8 cellular contexts compared by ENCODE assay signal in the genomic region with DNA sequence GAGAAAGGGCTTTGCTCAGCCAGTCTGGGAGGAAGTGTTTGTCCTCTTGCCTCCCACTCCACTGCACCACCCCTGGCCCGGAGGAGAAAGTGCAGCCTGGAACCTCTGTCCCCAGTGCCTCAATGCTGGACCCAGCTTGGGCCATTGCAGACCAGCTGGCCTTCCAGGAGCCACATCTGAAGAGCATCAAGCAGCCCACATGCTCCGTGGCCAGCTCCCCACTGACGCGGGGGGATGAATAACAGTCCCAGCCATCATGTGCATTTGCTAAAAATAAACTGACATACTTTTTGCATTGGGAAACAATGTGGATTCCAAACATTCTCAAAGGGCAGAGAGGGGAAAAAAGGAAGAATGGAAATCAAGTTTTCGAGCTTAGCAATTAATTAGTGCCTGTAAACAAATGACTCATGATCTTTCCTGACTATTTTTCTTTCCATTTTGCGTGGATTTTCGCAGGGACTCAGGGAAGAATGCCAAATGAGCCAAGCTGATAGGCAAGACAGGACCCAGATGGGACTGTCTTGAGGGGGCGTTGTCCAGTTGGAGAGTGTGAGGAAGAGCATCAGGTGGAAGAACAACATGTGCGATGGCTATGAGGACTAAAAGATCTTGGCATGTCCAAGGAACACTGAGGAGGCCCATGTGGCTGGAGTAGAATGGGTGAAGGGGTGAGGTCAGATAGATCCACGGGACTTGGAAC. TPM values are rescaled to one million over a fixed set of nuclear protein-coding genes. Genes with fewer than 3 reads are reported as not detected.
A peak's percentile ranks its signal among the peaks of the same experiment; 100 is the strongest.
DNase-seq lines count a peak whose midpoint lies in the region; ATAC-seq and TF ChIP-seq lines count a peak whose summit lies in the region.

No MANE protein-coding gene starts in this region.

- DNase-seq in amniotic epithelial cell (ENCODE audit: low read depth) (peak; percentile 98), hepatic stellate cell (ENCODE audit: low spot score) (peak; percentile 97), NCI-H1694 treated with DMSO at 0.1 percent for 48 hours (lab: John Stamatoyannopoulos, UW) (no peak), endothelial cell (ENCODE audit: low spot score) (no peak)
- no peak for DNase-seq in activated naive CD8-positive, alpha-beta T cell treated with anti-CD3 and anti-CD28 coated beads for 36 hours
- no peak for DNase-seq in activated T-cell treated with anti-CD3 and anti-CD28 coated beads, Interleukin-2, amount 50 U/mL, for 72 hours

- H3K9me3 Mint-ChIP-seq in activated naive CD8-positive, alpha-beta T cell treated with anti-CD3 and anti-CD28 coated beads for 36 hours: no peaks in the 10 kb centered on the region
- no peaks in the 10 kb centered on the region for H3K9me3 Mint-ChIP-seq in endothelial cell (ENCODE audit: unreplicated experiment)
- peaks cover 0 to 1% of the 10 kb centered on the region in 2 donors for H3K9me3 Mint-ChIP-seq in activated T-cell treated with anti-CD3 and anti-CD28 coated beads, Interleukin-2, amount 50 U/mL, for 72 hours

- peaks cover 15% of the 10 kb centered on the region for H3K4me1 Mint-ChIP-seq in activated naive CD8-positive, alpha-beta T cell treated with anti-CD3 and anti-CD28 coated beads for 36 hours
- H3K4me1 Mint-ChIP-seq in endothelial cell (ENCODE audit: unreplicated experiment): peaks cover 11% of the 10 kb centered on the region
- peaks cover 24% of the 10 kb centered on the region for H3K4me1 Mint-ChIP-seq in activated T-cell treated with anti-CD3 and anti-CD28 coated beads, Interleukin-2, amount 50 U/mL, for 72 hours (ENCODE audit: low read depth)

- peaks cover 7 to 24% (median 17%) of the 10 kb centered on the region in 3 donors for H3K4me1 ChIP-seq in skeletal muscle tissue (ENCODE audit: control insufficient read depth in 3 of 3, insufficient read depth in 3 of 3, low read length in 3 of 3)

- H3K27ac Mint-ChIP-seq in activated naive CD8-positive, alpha-beta T cell treated with anti-CD3 and anti-CD28 coated beads for 36 hours: no peak overlapping the region
- H3K27ac Mint-ChIP-seq in endothelial cell (ENCODE audit: unreplicated experiment): no peak overlapping the region
- no peak overlapping the region for H3K27ac Mint-ChIP-seq in activated T-cell treated with anti-CD3 and anti-CD28 coated beads, Interleukin-2, amount 50 U/mL, for 72 hours

- no peaks in the 10 kb centered on the region for H3K36me3 ChIP-seq in skeletal muscle tissue (ENCODE audit: control insufficient read depth in 3 of 3, insufficient read depth in 3 of 3, low read length in 3 of 3)

- peak overlapping the region in 1 of 3 donors; percentile 40 for H3K9ac ChIP-seq in skeletal muscle tissue (ENCODE audit: low read depth in 1 of 3, low read length in 3 of 3)

- H3K36me3 Mint-ChIP-seq in activated naive CD8-positive, alpha-beta T cell treated with anti-CD3 and anti-CD28 coated beads for 36 hours: no peaks in the 10 kb centered on the region
- H3K36me3 Mint-ChIP-seq in endothelial cell (ENCODE audit: low read depth, unreplicated experiment): no peaks in the 10 kb centered on the region
- H3K36me3 Mint-ChIP-seq in activated T-cell treated with anti-CD3 and anti-CD28 coated beads, Interleukin-2, amount 50 U/mL, for 72 hours (ENCODE audit: insufficient read depth in 2 of 2): peaks cover 0 to 3% of the 10 kb centered on the region in 2 donors

- TF ChIP-seq CTCF in GM12873 (IDR thresholded peaks at IDR 0.05; ENCODE audit: insufficient read depth, low read depth, low read length, missing control alignments) (peak; percentile 35), endothelial cell (IDR thresholded peaks at IDR 0.05; ENCODE audit: unreplicated experiment) (no peak)

- H3K27ac ChIP-seq in skeletal muscle tissue (ENCODE audit: low read depth, low read length): peak overlapping the region; percentile 51

- H3K4me3 ChIP-seq in skeletal muscle tissue (ENCODE audit: low read length in 3 of 3): peak overlapping the region in 1 of 3 donors; percentile 13

- H3K27me3 Mint-ChIP-seq in activated naive CD8-positive, alpha-beta T cell treated with anti-CD3 and anti-CD28 coated beads for 36 hours: peaks cover 1% of the 10 kb centered on the region
- peaks cover 7% of the 10 kb centered on the region for H3K27me3 Mint-ChIP-seq in endothelial cell (ENCODE audit: unreplicated experiment)
- H3K27me3 Mint-ChIP-seq in activated T-cell treated with anti-CD3 and anti-CD28 coated beads, Interleukin-2, amount 50 U/mL, for 72 hours (ENCODE audit: low read depth): no peaks in the 10 kb centered on the region

- H3K27me3 ChIP-seq in skeletal muscle tissue (ENCODE audit: control insufficient read depth in 3 of 3, insufficient read depth in 3 of 3, low read length in 3 of 3): no peaks in the 10 kb centered on the region

- no peak overlapping the region for H3K4me3 Mint-ChIP-seq in activated naive CD8-positive, alpha-beta T cell treated with anti-CD3 and anti-CD28 coated beads for 36 hours
- no peak overlapping the region for H3K4me3 Mint-ChIP-seq in endothelial cell (ENCODE audit: unreplicated experiment)
- no peak overlapping the region for H3K4me3 Mint-ChIP-seq in activated T-cell treated with anti-CD3 and anti-CD28 coated beads, Interleukin-2, amount 50 U/mL, for 72 hours

- no peaks in the 10 kb centered on the region for H3K9me3 ChIP-seq in skeletal muscle tissue (ENCODE audit: control insufficient read depth in 3 of 3, low read length in 3 of 3)

- no peak for ATAC-seq in activated T-cell treated with anti-CD3 and anti-CD28 coated beads, Interleukin-2, amount 50 U/mL, for 72 hours (replicated peaks in 1 of 2)

RNA-seq across cellular contexts. Expression of gene CEBPB, which starts 34.1 kb away (rescaled TPM):
- total RNA-seq in skeletal muscle tissue (7.3 TPM), endothelial cell (ENCODE audit: unreplicated experiment) (28.1 TPM)
- 10 to 100 TPM; 36.4 to 37.7 TPM for total RNA-seq in activated naive CD8-positive, alpha-beta T cell treated with anti-CD3 and anti-CD28 coated beads for 36 hours
- 100 to 1,000 TPM; 111 to 134 TPM for total RNA-seq in activated T-cell treated with anti-CD3 and anti-CD28 coated beads, Interleukin-2, amount 50 U/mL, for 72 hours

Comparison
In these comparisons a context has a peak if more than half of its experiments do, and no peak if none do; other contexts are left out.
1. DNase-seq: peak in amniotic epithelial cell (single experiment) and hepatic stellate cell (single experiment); none in activated naive CD8-positive, alpha-beta T cell treated with anti-CD3 and anti-CD28 coated beads for 36 hours (single experiment), NCI-H1694 treated with DMSO at 0.1 percent for 48 hours (single experiment), endothelial cell (single experiment) and activated T-cell treated with anti-CD3 and anti-CD28 coated beads, Interleukin-2, amount 50 U/mL, for 72 hours (0 of 2).